9 cellular contexts compared by ENCODE assay signal in the genomic region with DNA sequence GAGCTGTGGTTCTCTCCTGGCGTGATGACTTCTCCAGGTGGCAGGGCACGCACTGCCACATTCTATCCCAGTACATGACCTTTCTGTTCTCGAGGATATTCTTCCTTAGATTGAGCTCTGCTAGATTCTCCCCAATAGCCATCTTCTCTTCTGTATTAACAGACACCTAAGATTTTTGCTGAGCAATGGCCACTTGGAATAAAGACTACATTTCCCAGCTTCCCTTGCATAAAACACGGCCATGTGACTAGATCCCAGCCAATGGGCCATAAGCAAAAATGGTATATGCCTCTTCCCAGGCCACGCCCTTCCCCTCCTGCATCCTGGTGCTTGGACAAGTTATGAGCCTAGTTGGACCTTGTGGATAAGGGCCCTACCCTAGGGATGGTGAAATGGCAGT.
DNase-seq lines count a peak whose midpoint lies in the region; TF ChIP-seq lines count a peak whose summit lies in the region.
"Had no signal": no experiment of that assay in that cellular context is flagged by ENCODE, and none has a peak within 500 bp of the region (broad histone marks: within the 10 kb centered on the region; RNA-seq: fewer than 3 reads in every experiment).

No MANE protein-coding gene starts in this region.

- H3K4me1 Mint-ChIP-seq in glutamatergic neuron (ENCODE audit: low read depth, unreplicated experiment): peaks cover 4% of the 10 kb centered on the region

- H3K4me3 Mint-ChIP-seq in glutamatergic neuron (ENCODE audit: unreplicated experiment): no peak overlapping the region

- no peak for TF ChIP-seq CTCF in glutamatergic neuron (IDR thresholded peaks at IDR 0.05; ENCODE audit: partially characterized antibody, unreplicated experiment)

- DNase-seq in EL (peak; percentile 67), HT-29 (ENCODE audit: low spot score) (peak; percentile 51), SK-N-DZ (ENCODE audit: low spot score) (peak; percentile 68), glutamatergic neuron (peak; percentile 34), DMS79 treated with DMSO at 0.1 percent for 48 hours (lab: John Stamatoyannopoulos, UW) (no peak), C1 segment of cervical spinal cord (lab: John Stamatoyannopoulos, UW) (no peak), UCSD-AML1 (lab: John Stamatoyannopoulos, UW; ENCODE audit: unreplicated experiment) (no peak)
- no peak for DNase-seq in activated CD4-positive, CD25-positive, alpha-beta regulatory T cell treated with anti-CD3 and anti-CD28 coated beads, Interleukin-2, amount 50 U/mL, for 72 hours
- DNase-seq: left colon had no signal

- H3K36me3 Mint-ChIP-seq in glutamatergic neuron (ENCODE audit: unreplicated experiment): no peaks in the 10 kb centered on the region

- no peak overlapping the region for H3K27ac Mint-ChIP-seq in glutamatergic neuron (ENCODE audit: unreplicated experiment)

- peaks cover 2% of the 10 kb centered on the region for H3K27me3 Mint-ChIP-seq in glutamatergic neuron (ENCODE audit: unreplicated experiment)

- no peaks in the 10 kb centered on the region for H3K9me3 Mint-ChIP-seq in glutamatergic neuron (ENCODE audit: unreplicated experiment)

Comparison
In these comparisons a context has a peak if more than half of its experiments do, and no peak if none do; other contexts are left out.
1. DNase-seq: peak in EL (single experiment), HT-29 (single experiment), SK-N-DZ (single experiment) and glutamatergic neuron (single experiment); none in DMS79 treated with DMSO at 0.1 percent for 48 hours (single experiment), C1 segment of cervical spinal cord (0 of 14), UCSD-AML1 (single experiment) and activated CD4-positive, CD25-positive, alpha-beta regulatory T cell treated with anti-CD3 and anti-CD28 coated beads, Interleukin-2, amount 50 U/mL, for 72 hours (single experiment).